In genomic region chr1:167904641-167905040, GRCh38 we compare ENCODE assay signal across 11 cellular contexts. TPM values are rescaled to one million over a fixed set of nuclear protein-coding genes. Genes with fewer than 3 reads are reported as not detected.
DNase-seq lines count a peak whose midpoint lies in the region; ATAC-seq, FAIRE-seq and TF ChIP-seq lines count a peak whose summit lies in the region.
"Had no signal": no experiment of that assay in that cellular context is flagged by ENCODE, and none has a peak within 500 bp of the region (broad histone marks: within the 10 kb centered on the region; RNA-seq: fewer than 3 reads in every experiment).

No MANE protein-coding gene starts in this region.

- H3K9ac ChIP-seq in endothelial cell of umbilical vein (replicated peaks; ENCODE audit: extremely low read depth, insufficient read depth, low read length) = no peak overlapping the region

- H3K4me1 Mint-ChIP-seq in activated T-cell treated with anti-CD3 and anti-CD28 coated beads, Interleukin-2, amount 50 U/mL, for 4 hours (ENCODE audit: low read depth) = no peaks in the 10 kb centered on the region

- peak; percentile 81 for FAIRE-seq in endothelial cell of umbilical vein (lab: Jason Lieb, UNC)

- H3K79me2 ChIP-seq in endothelial cell of umbilical vein (ENCODE audit: control insufficient read depth, insufficient read depth, low read length) (no peaks in the 10 kb centered on the region), OCI-LY7 (ENCODE audit: insufficient read depth, low read depth, low read length) (no peaks in the 10 kb centered on the region)

- intact Hi-C loops in endothelial cell of umbilical vein (cut with micrococcal nuclease) (no loop called here), OCI-LY7 (cut with micrococcal nuclease; ENCODE audit: unreplicated experiment) (loop anchor here (5.0 kb wide), 1 partner anchor 178 kb away; no protein-coding TSS in a partner anchor)

- H3K27me3 ChIP-seq in endothelial cell of umbilical vein (ENCODE audit: control insufficient read depth in 2 of 2, insufficient read depth in 2 of 2, low read length in 2 of 2) (no peaks in the 10 kb centered on the region), neuron (ENCODE audit: insufficient read depth, low read length) (no peaks in the 10 kb centered on the region)

- H3K4me3 Mint-ChIP-seq in activated T-cell treated with anti-CD3 and anti-CD28 coated beads, Interleukin-2, amount 50 U/mL, for 4 hours = no peak overlapping the region

- H2AFZ ChIP-seq in endothelial cell of umbilical vein (ENCODE audit: low read depth, low read length) (peak overlapping the region; percentile 27), neuron (ENCODE audit: low read depth, low read length) (peak overlapping the region; percentile 39), OCI-LY7 (ENCODE audit: low read length) (no peak overlapping the region)

- POLR2A ChIA-PET in endothelial cell of umbilical vein (lab: Charles Lee) (no interaction called here), OCI-LY7 (lab: Charles Lee) (interaction anchor here (1.3 to 1.6 kb wide), 2 partner anchors 9 to 12 kb away, joined by 3 to 7 read pairs; partner anchors contain the start of gene ADCY10)

- H3K9me3 ChIP-seq in endothelial cell of umbilical vein (replicated peaks; ENCODE audit: control insufficient read depth, insufficient read depth, low read length) (no peaks in the 10 kb centered on the region), neuron (ENCODE audit: low read length) (no peaks in the 10 kb centered on the region), OCI-LY7 (ENCODE audit: low read length) (peaks cover 10% of the 10 kb centered on the region; the same call in 1 of the 2 replicates)

- no TSS peak for BruUV-seq in endothelial cell of umbilical vein (replicated peaks; lab: Mats Ljungman, UMichigan)
- BruUV-seq in OCI-LY7 (replicated peaks; lab: Mats Ljungman, UMichigan) = no TSS peak

- no peak overlapping the region for H3K4me2 ChIP-seq in endothelial cell of umbilical vein (ENCODE audit: insufficient read depth, low read length)
- no peak overlapping the region for H3K4me2 ChIP-seq in OCI-LY7 (ENCODE audit: low read length)

- no peaks in the 10 kb centered on the region for H4K20me1 ChIP-seq in endothelial cell of umbilical vein (replicated peaks; ENCODE audit: control insufficient read depth, extremely low read depth, insufficient read depth, low read length)
- no peaks in the 10 kb centered on the region for H4K20me1 ChIP-seq in OCI-LY7 (ENCODE audit: insufficient read depth, low read length)

- no peaks in the 10 kb centered on the region for H3K9me1 ChIP-seq in endothelial cell of umbilical vein (replicated peaks; ENCODE audit: control insufficient read depth, extremely low read depth, insufficient read depth, low read length)

- H3K36me3 Mint-ChIP-seq in activated T-cell treated with anti-CD3 and anti-CD28 coated beads, Interleukin-2, amount 50 U/mL, for 4 hours (ENCODE audit: insufficient read depth) = no peaks in the 10 kb centered on the region

- H3K36me3 ChIP-seq in endothelial cell of umbilical vein (ENCODE audit: control insufficient read depth in 2 of 2, extremely low read depth in 1 of 2, insufficient read depth in 2 of 2, low read length in 2 of 2) (no peaks in the 10 kb centered on the region), neuron (ENCODE audit: insufficient read depth, low read length) (no peaks in the 10 kb centered on the region), OCI-LY7 (ENCODE audit: insufficient read depth, low read length) (no peaks in the 10 kb centered on the region)

- H3K27me3 Mint-ChIP-seq in activated T-cell treated with anti-CD3 and anti-CD28 coated beads, Interleukin-2, amount 50 U/mL, for 4 hours (ENCODE audit: low read depth) = no peaks in the 10 kb centered on the region

- no peaks in the 10 kb centered on the region for H3K9me2 ChIP-seq in OCI-LY7 (ENCODE audit: insufficient read depth, low read length)

- no peak for TF ChIP-seq POLR2A in endothelial cell of umbilical vein (IDR thresholded peaks at IDR 0.05; ENCODE audit: low read depth, low read length)

- peaks cover 4% of the 10 kb centered on the region for H3K9me3 Mint-ChIP-seq in activated T-cell treated with anti-CD3 and anti-CD28 coated beads, Interleukin-2, amount 50 U/mL, for 4 hours

- H3K4me1 ChIP-seq in endothelial cell of umbilical vein (ENCODE audit: control insufficient read depth, extremely low read depth, insufficient read depth, low read length) = peaks cover 7% of the 10 kb centered on the region
- H3K4me1 ChIP-seq in neuron (ENCODE audit: insufficient read depth, low read length) = peaks cover 17% of the 10 kb centered on the region
- H3K4me1 ChIP-seq in OCI-LY7 (ENCODE audit: insufficient read depth, low read length, poor library complexity, severe bottlenecking) = peaks cover 6% of the 10 kb centered on the region

- H3K27ac ChIP-seq in endothelial cell of umbilical vein (ENCODE audit: insufficient read depth, low read depth, low read length) (no peak overlapping the region), OCI-LY7 (ENCODE audit: low read depth, low read length, poor library complexity, severe bottlenecking) (no peak overlapping the region)

- DNase-seq in ELF-1 (ENCODE audit: low read depth, low spot score) (peak; percentile 27), NCI-H345 (lab: John Stamatoyannopoulos, UW) (peak; percentile 61), endothelial cell of umbilical vein (ENCODE audit: low read depth, low spot score) (peak; percentile 59), COR-L47 (lab: John Stamatoyannopoulos, UW) (no peak), OCI-LY7 (ENCODE audit: low spot score) (no peak)
- no peak for DNase-seq in activated T-cell treated with anti-CD3 and anti-CD28 coated beads, Interleukin-2, amount 50 U/mL, for 4 hours
- DNase-seq: activated T-cell treated with anti-CD3 and anti-CD28 coated beads, Interleukin-2, amount 50 U/mL, for 1 hour; SIG-M5 had no signal

- dilution Hi-C loops in endothelial cell of umbilical vein (cut with MboI; ENCODE audit: extremely low pct_ligation_motif_present, low sequenced_read_pairs) = no loop called here

- H3K4me3 ChIP-seq in endothelial cell of umbilical vein (replicated peaks in 1 of 3; ENCODE audit: insufficient read depth in 1 of 3, low read depth in 1 of 3, low read length in 3 of 3) (no peak overlapping the region), neuron (ENCODE audit: low read length) (no peak overlapping the region), OCI-LY7 (ENCODE audit: low read depth, low read length, poor library complexity, severe bottlenecking) (no peak overlapping the region)

- no peak for TF ChIP-seq CTCF in endothelial cell of umbilical vein (IDR thresholded peaks at IDR 0.05; ENCODE audit: extremely low read depth in 1 of 2, insufficient read depth in 1 of 2, low read depth in 1 of 2, low read length in 2 of 2)
- TF ChIP-seq CTCF in OCI-LY7 (conservative IDR thresholded peaks at IDR 0.05; ENCODE audit: low read length) = no peak

- no peak for ATAC-seq in activated T-cell treated with anti-CD3 and anti-CD28 coated beads, Interleukin-2, amount 50 U/mL, for 4 hours
- no peak for ATAC-seq in GM21423 (IDR thresholded peaks at IDR 0.05; ENCODE audit: unreplicated experiment)
- ATAC-seq: esophagus mucosa had no signal

- CTCF ChIA-PET in endothelial cell of umbilical vein (lab: Charles Lee) (interaction anchor here (0.7 to 2.4 kb wide), 7 partner anchors 9 to 178 kb away, joined by 3 to 11 read pairs (median 4); partner anchors contain the start of genes ADCY10 and DCAF6), OCI-LY7 (lab: Charles Lee; ENCODE audit: unreplicated experiment) (no interaction called here)

TF ChIP-seq in endothelial cell of umbilical vein, 7 proteins besides CTCF, POLR2A, EP300 and RAD21 (continues in another document):
- TF ChIP-seq FOS (IDR thresholded peaks at IDR 0.05; ENCODE audit: borderline replicate concordance, insufficient read depth, low read length) = peak; percentile 78

RNA-seq across cellular contexts. Expression of gene ADCY10, which starts 9.3 kb away (rescaled TPM):
- total RNA-seq in endothelial cell of umbilical vein = not detected in 2 replicates
- 0.11 TPM in 1 of 2 replicates, not detected in the other for polyA plus RNA-seq in endothelial cell of umbilical vein
- not detected in 2 replicates for polyA plus RNA-seq in endothelial cell of umbilical vein (2011; cell fraction: cytosol; rRNA removed)
- 0.05 and 0.27 TPM in 2 replicates for polyA plus RNA-seq in endothelial cell of umbilical vein (2011; cell fraction: nucleus; rRNA removed)
- not detected in 2 replicates for polyA plus RNA-seq in endothelial cell of umbilical vein (2012)
- polyA minus RNA-seq in endothelial cell of umbilical vein = not detected in 2 replicates
- not detected for polyA minus RNA-seq in endothelial cell of umbilical vein (2011; cell fraction: cytosol; rRNA and poly(A)+ RNA removed)
- 0.10 TPM in 1 of 2 replicates, not detected in the other for polyA minus RNA-seq in endothelial cell of umbilical vein (2011; cell fraction: nucleus; rRNA and poly(A)+ RNA removed)
- total RNA-seq in activated T-cell treated with anti-CD3 and anti-CD28 coated beads, Interleukin-2, amount 50 U/mL, for 4 hours = not detected
- 0.10 TPM in 1 of 2 replicates, not detected in the other for total RNA-seq in OCI-LY7 (2014; rRNA removed; shearing (Covaris generic))
- total RNA-seq in OCI-LY7 (2022) = 0.15 TPM in 1 of 2 replicates, not detected in the other
- total RNA-seq: esophagus mucosa had no signal

RNA-seq across cellular contexts. Expression of gene DCAF6, which starts 31.8 kb away (rescaled TPM):
- 38.7 and 39.4 TPM in 2 replicates for total RNA-seq in endothelial cell of umbilical vein
- polyA plus RNA-seq in endothelial cell of umbilical vein = 25.7 and 28.6 TPM in 2 replicates
- 33.4 and 40.6 TPM in 2 replicates for polyA plus RNA-seq in endothelial cell of umbilical vein (2011; cell fraction: cytosol; rRNA removed)
- 40.2 and 43.9 TPM in 2 replicates for polyA plus RNA-seq in endothelial cell of umbilical vein (2011; cell fraction: nucleus; rRNA removed)
- 29.5 and 35.6 TPM in 2 replicates for polyA plus RNA-seq in endothelial cell of umbilical vein (2012)
- polyA minus RNA-seq in endothelial cell of umbilical vein = 42.6 and 56.8 TPM in 2 replicates
- 29.5 TPM for polyA minus RNA-seq in endothelial cell of umbilical vein (2011; cell fraction: cytosol; rRNA and poly(A)+ RNA removed)
- 77.7 and 106 TPM in 2 replicates for polyA minus RNA-seq in endothelial cell of umbilical vein (2011; cell fraction: nucleus; rRNA and poly(A)+ RNA removed)
- 10 to 100 TPM; 10.7 to 12.5 (median 11.3) TPM for total RNA-seq in activated T-cell treated with anti-CD3 and anti-CD28 coated beads, Interleukin-2, amount 50 U/mL, for 4 hours
- 23.2 and 25.4 TPM in 2 replicates for total RNA-seq in OCI-LY7 (2014; rRNA removed; shearing (Covaris generic))
- total RNA-seq in OCI-LY7 (2022) = 30.6 and 31.9 TPM in 2 replicates

RNA-seq across cellular contexts. Expression of gene MPC2, which starts 32.2 kb away (rescaled TPM):
- total RNA-seq in endothelial cell of umbilical vein (35.8 and 40.6 TPM in 2 replicates), OCI-LY7 (2022) (56.4 and 65.1 TPM in 2 replicates)
- 12.1 and 14.9 TPM in 2 replicates for polyA plus RNA-seq in endothelial cell of umbilical vein
- polyA plus RNA-seq in endothelial cell of umbilical vein (2011; cell fraction: cytosol; rRNA removed) = 20.0 and 20.1 TPM in 2 replicates
- polyA plus RNA-seq in endothelial cell of umbilical vein (2011; cell fraction: nucleus; rRNA removed) = 6.7 and 7.6 TPM in 2 replicates
- polyA plus RNA-seq in endothelial cell of umbilical vein (2012) = 26.2 and 39.3 TPM in 2 replicates
- polyA minus RNA-seq in endothelial cell of umbilical vein = 5.9 and 6.6 TPM in 2 replicates
- 34.4 TPM for polyA minus RNA-seq in endothelial cell of umbilical vein (2011; cell fraction: cytosol; rRNA and poly(A)+ RNA removed)
- polyA minus RNA-seq in endothelial cell of umbilical vein (2011; cell fraction: nucleus; rRNA and poly(A)+ RNA removed) = 2.8 and 4.4 TPM in 2 replicates
- 10 to 100 TPM; 28.2 to 32.1 (median 31.9) TPM for total RNA-seq in activated T-cell treated with anti-CD3 and anti-CD28 coated beads, Interleukin-2, amount 50 U/mL, for 4 hours
- total RNA-seq in OCI-LY7 (2014; rRNA removed; shearing (Covaris generic)) = 19.4 and 31.1 TPM in 2 replicates

Comparison
In these comparisons a context has a peak if more than half of its experiments do, and no peak if none do; other contexts are left out.
1. DNase-seq: peak in ELF-1 (single experiment), NCI-H345 (single experiment) and endothelial cell of umbilical vein (single experiment); none in activated T-cell treated with anti-CD3 and anti-CD28 coated beads, Interleukin-2, amount 50 U/mL, for 4 hours (single experiment), COR-L47 (single experiment) and OCI-LY7 (single experiment).